ENCODE assay signal across 16 cellular contexts in genomic region chr6:140858381-140858971, GRCh38.
DNase-seq lines count a peak whose midpoint lies in the region; ATAC-seq and TF ChIP-seq lines count a peak whose summit lies in the region.
"Had no signal": no experiment of that assay in that cellular context is flagged by ENCODE, and none has a peak within 500 bp of the region (broad histone marks: within the 10 kb centered on the region; RNA-seq: fewer than 3 reads in every experiment).

No MANE protein-coding gene starts in this region.

- TF ChIP-seq POLR2A in tibial nerve (IDR thresholded peaks at IDR 0.05), result no peak

- no peaks in the 10 kb centered on the region for H3K36me3 ChIP-seq in hepatocyte (replicated peaks; ENCODE audit: insufficient read depth, low read depth)
- H3K36me3 ChIP-seq in tibial nerve, result no peaks in the 10 kb centered on the region
- H3K36me3 ChIP-seq: heart left ventricle, pancreas had no signal

- 72% methylated on average over 10 of the region's 10 CpGs for WGBS in hepatocyte (ENCODE audit: low lambda C conversion rate, missing lambda C conversion rate)
- 74 to 81% methylated on average over 10 of the region's 10 CpGs for WGBS in tibial nerve, 2 donors

- peak overlapping the region; percentile 9 for H3K4me2 ChIP-seq in hepatocyte

- no peak for ATAC-seq in HG03108 (IDR thresholded peaks at IDR 0.05; ENCODE audit: unreplicated experiment)
- ATAC-seq in GM21723 (IDR thresholded peaks at IDR 0.05; ENCODE audit: unreplicated experiment), result no peak
- no peak for ATAC-seq in omental fat pad (ENCODE audit: low FRiP score)
- ATAC-seq: activated CD8-positive, alpha-beta T cell treated with anti-CD3 and anti-CD28 coated beads, Interleukin-2, amount 10 ng/mL, durations not matched to agents 7 days and 5 days; activated naive CD4-positive, alpha-beta T cell treated with anti-CD3 and anti-CD28 coated beads, Interleukin-2, amount 50 U/mL, for 72 hours; stimulated activated naive CD8-positive, alpha-beta T cell treated with anti-CD3 and anti-CD28 coated beads, Interleukin-15, amount 100 ng/mL, for 72 hours had no signal

- peak; percentile 12 for DNase-seq in DMS53 (lab: John Stamatoyannopoulos, UW)
- no peak for DNase-seq in DMS53 treated with DMSO at 0.1 percent for 48 hours (lab: John Stamatoyannopoulos, UW; ENCODE audit: unreplicated experiment)
- DNase-seq in hepatocyte (ENCODE audit: low spot score), result no peak
- DNase-seq in tibial nerve (ENCODE audit: low spot score in 2 of 2), result no peak
- DNase-seq in omental fat pad (ENCODE audit: low spot score), result no peak
- DNase-seq: 8988T; activated CD8-positive, alpha-beta T cell treated with anti-CD3 and anti-CD28 coated beads, Interleukin-2, amount 10 ng/mL, durations not matched to agents 7 days and 5 days; NCI-H1092 treated with DMSO at 0.1 percent for 48 hours; pancreas; stimulated activated CD4-positive, alpha-beta T cell treated with anti-CD3 and anti-CD28 coated beads, Interleukin-2, amount 100 ng/mL, for 24 hours; stimulated activated naive CD8-positive, alpha-beta T cell treated with anti-CD3 and anti-CD28 coated beads, Interleukin-15, amount 100 ng/mL, for 72 hours had no signal

- H2AFZ ChIP-seq in hepatocyte, result no peak overlapping the region

- H3K27me3 ChIP-seq in hepatocyte, result no peaks in the 10 kb centered on the region
- H3K27me3 ChIP-seq in tibial nerve, result no peaks in the 10 kb centered on the region
- H3K27me3 ChIP-seq: heart left ventricle, pancreas had no signal

- TF ChIP-seq CTCF in hepatocyte (IDR thresholded peaks at IDR 0.05; ENCODE audit: poor library complexity) (no peak), tibial nerve (IDR thresholded peaks at IDR 0.05) (no peak), omental fat pad (IDR thresholded peaks at IDR 0.05) (no peak)

- H3K27ac ChIP-seq in angular gyrus (ENCODE audit: low read depth, low read length) (peak overlapping the region; percentile 77), hepatocyte (peak overlapping the region; percentile 44), tibial nerve (peak overlapping the region; percentile 58 to 88 (median 74))
- H3K27ac ChIP-seq: pancreas had no signal

- no peaks in the 10 kb centered on the region for H3K9me2 ChIP-seq in hepatocyte (replicated peaks; ENCODE audit: insufficient read depth)

- TF ChIP-seq EP300 in tibial nerve (IDR thresholded peaks at IDR 0.05), result no peak

- no peaks in the 10 kb centered on the region for H4K20me1 ChIP-seq in hepatocyte (ENCODE audit: insufficient read depth, poor library complexity, severe bottlenecking)

- H3K4me1 ChIP-seq in hepatocyte (ENCODE audit: insufficient read depth), result no peaks in the 10 kb centered on the region
- H3K4me1 ChIP-seq in tibial nerve, result peaks cover 0 to 46% (median 17%) of the 10 kb centered on the region in 4 donors
- H3K4me1 ChIP-seq: pancreas had no signal

- H3K9me3 ChIP-seq in hepatocyte (ENCODE audit: low read depth) (no peaks in the 10 kb centered on the region), tibial nerve (no peaks in the 10 kb centered on the region)
- H3K9me3 ChIP-seq: heart left ventricle, pancreas had no signal

- no peaks in the 10 kb centered on the region for H3K79me2 ChIP-seq in hepatocyte

- H3K4me3 ChIP-seq in hepatocyte (no peak overlapping the region), tibial nerve (no peak overlapping the region)
- H3K4me3 ChIP-seq: heart left ventricle, pancreas had no signal
